9 cellular contexts compared by ENCODE assay signal in genomic region chr1:28512058-28512611, GRCh38. TPM values are rescaled to one million over a fixed set of nuclear protein-coding genes. Genes with fewer than 3 reads are reported as not detected.
DNase-seq lines count a peak whose midpoint lies in the region; ATAC-seq, FAIRE-seq and TF ChIP-seq lines count a peak whose summit lies in the region.
"Had no signal": no experiment of that assay in that cellular context is flagged by ENCODE, and none has a peak within 500 bp of the region (broad histone marks: within the 10 kb centered on the region; RNA-seq: fewer than 3 reads in every experiment).

No MANE protein-coding gene starts in this region.

- TF ChIP-seq RAD21 in A549 (conservative IDR thresholded peaks at IDR 0.05 in 1 of 2, IDR thresholded peaks at IDR 0.05 in 1 of 2): no peak

- no peaks in the 10 kb centered on the region for H3K9me3 ChIP-seq in A549
- no peaks in the 10 kb centered on the region for H3K9me3 ChIP-seq in SK-N-MC (ENCODE audit: low read depth, low read length)
- H3K9me3 ChIP-seq: body of pancreas had no signal

- no peak for TF ChIP-seq EP300 in A549 (IDR thresholded peaks at IDR 0.05)

- peak overlapping the region; percentile 21 to 94; a peak in 4 of 6 replicates for H3K27ac ChIP-seq in A549
- H3K27ac ChIP-seq in SK-N-MC: peak overlapping the region; percentile 88
- H3K27ac ChIP-seq: body of pancreas had no signal

- POLR2A ChIA-PET in A549 (lab: Yijun Ruan, JAX): interaction anchor here (0.6 to 1.4 kb wide), 5 partner anchors 75 to 254 kb away, joined by 3 to 9 read pairs (median 4); partner anchors contain the start of genes MED18 and RNU11

- H3K4me3 ChIP-seq in A549 (no peak overlapping the region), SK-N-MC (peak overlapping the region; percentile 41)
- H3K4me3 ChIP-seq: body of pancreas had no signal

- no peaks in the 10 kb centered on the region for H3K9me3 Mint-ChIP-seq in endothelial cell (ENCODE audit: unreplicated experiment)

- CTCF ChIA-PET in A549 (lab: Yijun Ruan, JAX): no interaction called here

- peaks cover 58% of the 10 kb centered on the region for H3K4me1 ChIP-seq in A549

- peak overlapping the region; percentile 37 for H3K4me3 Mint-ChIP-seq in endothelial cell (ENCODE audit: unreplicated experiment)

- H3K27ac Mint-ChIP-seq in endothelial cell (ENCODE audit: unreplicated experiment): peak overlapping the region; percentile 30

- no peak for TF ChIP-seq POLR2A in A549 (IDR thresholded peaks at IDR 0.05; ENCODE audit: low read length)

- ATAC-seq in A549: peak; percentile 0 to 2; a peak in 2 of 6 replicates
- ATAC-seq in GM18870 (IDR thresholded peaks at IDR 0.05; ENCODE audit: unreplicated experiment): no peak
- ATAC-seq: body of pancreas had no signal

- peak overlapping the region; percentile 97 for H3K4me2 ChIP-seq in A549

- TF ChIP-seq CTCF in A549 (IDR thresholded peaks at IDR 0.05): no peak
- TF ChIP-seq CTCF in endothelial cell (IDR thresholded peaks at IDR 0.05; ENCODE audit: unreplicated experiment): no peak

- H3K9ac ChIP-seq in SK-N-MC (ENCODE audit: insufficient read length): peak overlapping the region; percentile 4

- WGBS in A549 (ENCODE audit: missing lambda C conversion rate): 62% methylated on average over 7 of the region's 7 CpGs

- H3K4me1 Mint-ChIP-seq in endothelial cell (ENCODE audit: unreplicated experiment): peaks cover 17% of the 10 kb centered on the region

- DNase-seq in A549 (ENCODE audit: low read depth in 1 of 2, low spot score in 1 of 2) (peak in 1 of 2 experiments; percentile 49), ELR (ENCODE audit: low read depth) (peak; percentile 55), SK-N-MC (ENCODE audit: low read depth, low spot score) (no peak), endothelial cell (ENCODE audit: low spot score) (no peak), DMS153 (lab: John Stamatoyannopoulos, UW) (no peak), hypothalamus (lab: John Stamatoyannopoulos, UW) (no peak), GM19239 (ENCODE audit: insufficient read length, low spot score) (no peak)
- DNase-seq: body of pancreas had no signal

- peaks cover 35% of the 10 kb centered on the region for H3K36me3 Mint-ChIP-seq in endothelial cell (ENCODE audit: low read depth, unreplicated experiment)

- peaks cover 68% of the 10 kb centered on the region for H3K36me3 ChIP-seq in SK-N-MC (ENCODE audit: insufficient read depth, low read length)

- no peak for FAIRE-seq in A549 (lab: Jason Lieb, UNC)
- FAIRE-seq in GM19239 (lab: Jason Lieb, UNC): no peak

- peaks cover 8% of the 10 kb centered on the region for H3K27me3 Mint-ChIP-seq in endothelial cell (ENCODE audit: unreplicated experiment)

TF ChIP-seq in A549, 52 proteins besides CTCF, POLR2A, EP300 and RAD21:
- TF ChIP-seq JUN (IDR thresholded peaks at IDR 0.05) (peak in 1 of 2 experiments; percentile 22; a peak in 2 of 5 replicates), PBX3 (IDR thresholded peaks at IDR 0.05) (no peak), POLR2AphosphoS2 (conservative IDR thresholded peaks at IDR 0.05; ENCODE audit: low read length) (peak; percentile 77; the same call in 1 of the 2 replicates), MAX (IDR thresholded peaks at IDR 0.05) (0 out of 2 replicates have a peak, but pooled peaks have one; percentile 1), HOXA7 (CRISPR knock-in tag; IDR thresholded peaks at IDR 0.05) (no peak), NPAS2 (CRISPR knock-in tag; IDR thresholded peaks at IDR 0.05; ENCODE audit: borderline replicate concordance) (no peak), HMGXB4 (CRISPR knock-in tag; IDR thresholded peaks at IDR 0.05; ENCODE audit: borderline replicate concordance) (no peak), CEBPB (IDR thresholded peaks at IDR 0.05) (no peak), RARB (CRISPR knock-in tag; IDR thresholded peaks at IDR 0.05) (no peak), NFE2L2 (conservative IDR thresholded peaks at IDR 0.05; ENCODE audit: low read length) (no peak), CHD4 (IDR thresholded peaks at IDR 0.05; ENCODE audit: borderline replicate concordance) (no peak), ZNF302 (CRISPR knock-in tag; IDR thresholded peaks at IDR 0.05) (no peak)
TF ChIP-seq in A549: peak in this region for 3.

RNA-seq across cellular contexts. Expression of gene RCC1, which starts 6.3 kb away (rescaled TPM):
- polyA plus RNA-seq in A549 (2011; rRNA removed) (42.1 and 52.1 TPM in 2 replicates), A549 (2017; fragmentation: RNase III; extraction: RNeasy Plus Mini Kit Qiagen cat#74134 plus additional on column Dnase treatment) (69.6 to 75.5 TPM (median 70.3 TPM) in 3 replicates)
- 81.3 and 85.4 TPM in 2 replicates for polyA plus RNA-seq in A549 (2012; cell fraction: cytosol; rRNA removed)
- polyA plus RNA-seq in A549 (2012; cell fraction: nucleus; rRNA removed): 94.2 and 97.0 TPM in 2 replicates
- polyA minus RNA-seq in A549 (2011; rRNA and poly(A)+ RNA removed): 48.4 and 61.0 TPM in 2 replicates
- 21.9 TPM for total RNA-seq in endothelial cell (ENCODE audit: unreplicated experiment)

RNA-seq across cellular contexts. Expression of gene TRNAU1AP, which starts 40.8 kb away (rescaled TPM):
- polyA plus RNA-seq in A549 (2011; rRNA removed) (23.8 and 25.5 TPM in 2 replicates), A549 (2017; fragmentation: RNase III; extraction: RNeasy Plus Mini Kit Qiagen cat#74134 plus additional on column Dnase treatment) (14.5 to 14.9 TPM (median 14.5 TPM) in 3 replicates)
- polyA plus RNA-seq in A549 (2012; cell fraction: cytosol; rRNA removed): 15.7 and 17.0 TPM in 2 replicates
- polyA plus RNA-seq in A549 (2012; cell fraction: nucleus; rRNA removed): 13.5 and 19.2 TPM in 2 replicates
- 7.1 and 10.8 TPM in 2 replicates for polyA minus RNA-seq in A549 (2011; rRNA and poly(A)+ RNA removed)
- 39.6 TPM for total RNA-seq in endothelial cell (ENCODE audit: unreplicated experiment)
